Comparison of ENCODE assay signal across 15 cellular contexts in genomic region chr6:11848852-11849731, GRCh38.
A peak's percentile ranks its signal among the peaks of the same experiment; 100 is the strongest.
DNase-seq lines count a peak whose midpoint lies in the region; ATAC-seq and TF ChIP-seq lines count a peak whose summit lies in the region.
"Had no signal": no experiment of that assay in that cellular context is flagged by ENCODE, and none has a peak within 500 bp of the region (broad histone marks: within the 10 kb centered on the region; RNA-seq: fewer than 3 reads in every experiment).

No MANE protein-coding gene starts in this region.

- TF ChIP-seq CTCF in mammary epithelial cell (conservative IDR thresholded peaks at IDR 0.05 in 1 of 2, IDR thresholded peaks at IDR 0.05 in 1 of 2; ENCODE audit: extremely low read depth in 1 of 2, insufficient read depth in 1 of 2, low read depth in 1 of 2, low read length in 2 of 2): no peak
- TF ChIP-seq CTCF in retinal pigment epithelial cell (conservative IDR thresholded peaks at IDR 0.05; ENCODE audit: low read depth, low read length): no peak
- no peak for TF ChIP-seq CTCF in GM13976 (IDR thresholded peaks at IDR 0.05; ENCODE audit: borderline replicate concordance, control extremely low read depth, extremely low read depth, insufficient read depth, missing control alignments)
- TF ChIP-seq CTCF in esophagus squamous epithelium (IDR thresholded peaks at IDR 0.05): no peak

- H3K27me3 ChIP-seq in mammary epithelial cell (ENCODE audit: insufficient read depth, low read length) (no peaks in the 10 kb centered on the region), esophagus squamous epithelium (no peaks in the 10 kb centered on the region)
- H3K27me3 ChIP-seq: ascending aorta, upper lobe of right lung had no signal

- no peak overlapping the region for H3K9ac ChIP-seq in mammary epithelial cell (ENCODE audit: insufficient read depth, low read length)

- H3K4me2 ChIP-seq in mammary epithelial cell (ENCODE audit: insufficient read depth, low read depth, low read length): no peak overlapping the region

- dilution Hi-C loops in mammary epithelial cell (cut with HindIII; ENCODE audit: low sequenced_read_pairs): loop anchor here (5.0 kb wide), 1 partner anchor 37 kb away; no protein-coding TSS in a partner anchor

- H3K27ac ChIP-seq in mammary epithelial cell (ENCODE audit: insufficient read depth, low read depth, low read length) (no peak overlapping the region), esophagus squamous epithelium (no peak overlapping the region)
- H3K27ac ChIP-seq: ascending aorta, upper lobe of right lung had no signal

- CTCF ChIA-PET in mammary epithelial cell (lab: Charles Lee; ENCODE audit: low non-redundant PET): no interaction called here

- ATAC-seq in GM18519 (IDR thresholded peaks at IDR 0.05; ENCODE audit: low FRiP score, unreplicated experiment): no peak
- ATAC-seq: T-cell, upper lobe of right lung had no signal

- no peak overlapping the region for H3K4me3 ChIP-seq in mammary epithelial cell (replicated peaks in 1 of 3; ENCODE audit: insufficient read depth in 1 of 3, low read depth in 2 of 3, low read length in 3 of 3)
- H3K4me3 ChIP-seq in retinal pigment epithelial cell (ENCODE audit: low read length): no peak overlapping the region
- H3K4me3 ChIP-seq in esophagus squamous epithelium: no peak overlapping the region
- H3K4me3 ChIP-seq: ascending aorta, upper lobe of right lung had no signal

- no peak for TF ChIP-seq POLR2A in esophagus squamous epithelium (IDR thresholded peaks at IDR 0.05)

- no TSS peak for BruUV-seq in mammary epithelial cell (replicated peaks; lab: Mats Ljungman, UMichigan)

- peak; percentile 3 for DNase-seq in NCI-H2107 treated with DMSO at 0.1 percent for 48 hours (lab: John Stamatoyannopoulos, UW; ENCODE audit: unreplicated experiment)
- DNase-seq in NCI-H2107 (lab: John Stamatoyannopoulos, UW): no peak
- DNase-seq in NCI-H2227 (lab: John Stamatoyannopoulos, UW; ENCODE audit: unreplicated experiment): peak; percentile 10
- peak; percentile 35 for DNase-seq in mammary epithelial cell
- peak; percentile 72 for DNase-seq in retinal pigment epithelial cell (ENCODE audit: low read depth)
- no peak for DNase-seq in GM13976 (ENCODE audit: low spot score)
- DNase-seq in esophagus squamous epithelium (lab: John Stamatoyannopoulos, UW): no peak
- DNase-seq: 8988T; activated CD4-positive, alpha-beta T cell treated with anti-CD3 and anti-CD28 coated beads, Interleukin-2, amount 10 ng/mL, durations not matched to agents 24 days and 14 days; Caco-2; nucleus accumbens; T-cell; upper lobe of right lung had no signal

- peak overlapping the region; percentile 36 for H2AFZ ChIP-seq in mammary epithelial cell (ENCODE audit: low read depth, low read length)

- H3K4me1 ChIP-seq in mammary epithelial cell (ENCODE audit: insufficient read depth, low read length): peaks cover 25% of the 10 kb centered on the region
- H3K4me1 ChIP-seq in esophagus squamous epithelium: peaks cover 0 to 39% (median 4%) of the 10 kb centered on the region in 3 donors
- H3K4me1 ChIP-seq: Caco-2 had no signal

- 94% methylated on average over 2 of the region's 2 CpGs for WGBS in mammary epithelial cell (ENCODE audit: low coverage, missing lambda C conversion rate)
- WGBS in esophagus squamous epithelium, 2 donors: 54 to 55% methylated on average over 2 of the region's 2 CpGs

- no peaks in the 10 kb centered on the region for H4K20me1 ChIP-seq in mammary epithelial cell (ENCODE audit: insufficient read depth, low read length)

- no peaks in the 10 kb centered on the region for H3K79me2 ChIP-seq in mammary epithelial cell (ENCODE audit: insufficient read depth, low read length)

- H3K9me3 ChIP-seq in mammary epithelial cell (replicated peaks; ENCODE audit: insufficient read depth, low read length) (no peaks in the 10 kb centered on the region), esophagus squamous epithelium (no peaks in the 10 kb centered on the region)
- H3K9me3 ChIP-seq: ascending aorta, Caco-2, upper lobe of right lung had no signal

- intact Hi-C loops in mammary epithelial cell (cut with micrococcal nuclease): no loop called here
- intact Hi-C loops in esophagus squamous epithelium (cut with DNase I): no loop called here

- no peaks in the 10 kb centered on the region for H3K36me3 ChIP-seq in mammary epithelial cell (ENCODE audit: insufficient read depth, low read length)
- H3K36me3 ChIP-seq in esophagus squamous epithelium: no peaks in the 10 kb centered on the region
- H3K36me3 ChIP-seq: ascending aorta, upper lobe of right lung had no signal

- in situ Hi-C loops in mammary epithelial cell (cut with MboI; ENCODE audit: low sequenced_read_pairs in 2 of 2): no loop called here
- in situ Hi-C loops in GM13976 (cut with MboI; ENCODE audit: low sequenced_read_pairs, unreplicated experiment): no loop called here

Comparison
In these comparisons a context has a peak if more than half of its experiments do, and no peak if none do; other contexts are left out.
1. DNase-seq: peak in NCI-H2107 treated with DMSO at 0.1 percent for 48 hours (single experiment), NCI-H2227 (single experiment), mammary epithelial cell (single experiment) and retinal pigment epithelial cell (single experiment); none in NCI-H2107 (single experiment), GM13976 (single experiment) and esophagus squamous epithelium (single experiment).